Comparison of ENCODE assay signal across 1 cellular context in the genomic region with DNA sequence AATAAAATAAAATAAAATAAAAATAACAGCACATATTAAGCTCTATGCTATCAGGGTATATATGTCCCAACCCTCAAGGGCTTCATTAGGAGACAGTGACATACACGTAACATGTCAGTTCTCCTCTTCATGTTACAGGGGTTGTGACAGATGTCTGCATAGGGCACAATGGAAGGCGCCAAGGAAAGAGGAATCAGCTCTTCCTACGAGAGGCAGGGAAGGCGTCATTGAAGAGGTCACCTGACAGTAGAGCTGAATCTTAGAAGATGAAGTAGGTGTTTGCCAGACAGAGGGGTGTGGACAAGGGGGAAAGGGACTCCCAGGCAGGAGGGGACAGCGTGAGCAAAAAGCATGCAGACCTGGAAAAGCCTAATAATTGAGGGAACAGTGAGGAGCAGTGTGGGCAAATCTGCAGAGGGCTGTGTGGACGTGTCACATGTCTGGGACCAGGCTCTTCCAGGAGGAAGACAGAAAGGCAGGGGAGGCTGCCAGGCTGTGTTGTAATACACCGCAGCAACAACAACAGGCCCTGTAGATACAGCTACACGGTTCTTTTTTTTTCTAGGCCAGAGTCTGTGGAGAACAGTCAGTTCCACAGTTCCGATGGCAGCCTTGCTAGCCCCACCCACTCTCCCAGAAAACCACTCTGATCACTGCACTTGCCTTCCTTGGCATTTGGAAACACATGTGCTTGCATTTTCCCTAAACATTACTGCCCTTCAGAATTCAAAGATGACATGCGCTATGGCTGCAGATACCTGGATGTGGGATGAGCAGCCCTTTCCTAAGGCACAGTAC.
TF ChIP-seq lines count a peak whose summit lies in the region.

No MANE protein-coding gene starts in this region.

TF ChIP-seq in HepG2, 621 proteins besides CTCF, POLR2A, EP300 and RAD21 (continued from another document):
- TF ChIP-seq XRCC5 (optimal IDR thresholded peaks at IDR 0.05; ENCODE audit: low read length): peak; percentile 19
